In the genomic region with DNA sequence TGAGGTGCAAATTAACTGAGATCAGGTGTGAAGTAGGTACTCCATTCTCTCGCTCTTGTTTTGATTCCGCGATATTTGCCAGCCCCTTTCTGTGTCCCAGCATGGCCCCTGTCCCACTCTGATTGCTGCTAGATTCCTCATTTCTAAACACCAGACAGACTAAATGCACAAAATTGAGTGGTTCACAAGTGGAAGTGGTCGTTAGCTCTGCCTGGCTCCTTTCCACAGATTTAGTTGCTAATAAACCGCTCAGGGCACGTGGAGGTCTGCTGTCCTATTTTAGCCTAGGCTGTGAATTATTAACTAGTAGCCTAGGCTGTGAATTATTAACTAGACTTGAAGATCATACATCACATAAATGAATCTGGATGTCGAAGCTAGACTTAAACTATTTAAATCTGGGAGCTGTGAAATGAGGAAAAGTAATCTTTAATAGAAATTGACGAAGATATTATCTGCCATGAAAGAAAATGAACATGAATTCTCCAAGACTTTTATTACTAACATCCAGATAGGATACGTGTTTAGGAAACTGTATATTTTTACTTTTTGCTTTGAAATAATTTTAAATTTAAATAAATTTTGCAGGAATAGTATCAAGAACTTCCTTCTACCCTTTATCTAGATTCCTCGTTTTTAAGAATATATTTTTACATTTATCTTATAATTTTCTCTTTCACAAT, we compare ENCODE assay signal across 1 cellular context.
TF ChIP-seq lines count a peak whose summit lies in the region.

No MANE protein-coding gene starts in this region.

TF ChIP-seq in HepG2, 621 proteins besides CTCF, POLR2A, EP300 and RAD21 (continued from another document and continues in another):
- TF ChIP-seq, protein P1, sequence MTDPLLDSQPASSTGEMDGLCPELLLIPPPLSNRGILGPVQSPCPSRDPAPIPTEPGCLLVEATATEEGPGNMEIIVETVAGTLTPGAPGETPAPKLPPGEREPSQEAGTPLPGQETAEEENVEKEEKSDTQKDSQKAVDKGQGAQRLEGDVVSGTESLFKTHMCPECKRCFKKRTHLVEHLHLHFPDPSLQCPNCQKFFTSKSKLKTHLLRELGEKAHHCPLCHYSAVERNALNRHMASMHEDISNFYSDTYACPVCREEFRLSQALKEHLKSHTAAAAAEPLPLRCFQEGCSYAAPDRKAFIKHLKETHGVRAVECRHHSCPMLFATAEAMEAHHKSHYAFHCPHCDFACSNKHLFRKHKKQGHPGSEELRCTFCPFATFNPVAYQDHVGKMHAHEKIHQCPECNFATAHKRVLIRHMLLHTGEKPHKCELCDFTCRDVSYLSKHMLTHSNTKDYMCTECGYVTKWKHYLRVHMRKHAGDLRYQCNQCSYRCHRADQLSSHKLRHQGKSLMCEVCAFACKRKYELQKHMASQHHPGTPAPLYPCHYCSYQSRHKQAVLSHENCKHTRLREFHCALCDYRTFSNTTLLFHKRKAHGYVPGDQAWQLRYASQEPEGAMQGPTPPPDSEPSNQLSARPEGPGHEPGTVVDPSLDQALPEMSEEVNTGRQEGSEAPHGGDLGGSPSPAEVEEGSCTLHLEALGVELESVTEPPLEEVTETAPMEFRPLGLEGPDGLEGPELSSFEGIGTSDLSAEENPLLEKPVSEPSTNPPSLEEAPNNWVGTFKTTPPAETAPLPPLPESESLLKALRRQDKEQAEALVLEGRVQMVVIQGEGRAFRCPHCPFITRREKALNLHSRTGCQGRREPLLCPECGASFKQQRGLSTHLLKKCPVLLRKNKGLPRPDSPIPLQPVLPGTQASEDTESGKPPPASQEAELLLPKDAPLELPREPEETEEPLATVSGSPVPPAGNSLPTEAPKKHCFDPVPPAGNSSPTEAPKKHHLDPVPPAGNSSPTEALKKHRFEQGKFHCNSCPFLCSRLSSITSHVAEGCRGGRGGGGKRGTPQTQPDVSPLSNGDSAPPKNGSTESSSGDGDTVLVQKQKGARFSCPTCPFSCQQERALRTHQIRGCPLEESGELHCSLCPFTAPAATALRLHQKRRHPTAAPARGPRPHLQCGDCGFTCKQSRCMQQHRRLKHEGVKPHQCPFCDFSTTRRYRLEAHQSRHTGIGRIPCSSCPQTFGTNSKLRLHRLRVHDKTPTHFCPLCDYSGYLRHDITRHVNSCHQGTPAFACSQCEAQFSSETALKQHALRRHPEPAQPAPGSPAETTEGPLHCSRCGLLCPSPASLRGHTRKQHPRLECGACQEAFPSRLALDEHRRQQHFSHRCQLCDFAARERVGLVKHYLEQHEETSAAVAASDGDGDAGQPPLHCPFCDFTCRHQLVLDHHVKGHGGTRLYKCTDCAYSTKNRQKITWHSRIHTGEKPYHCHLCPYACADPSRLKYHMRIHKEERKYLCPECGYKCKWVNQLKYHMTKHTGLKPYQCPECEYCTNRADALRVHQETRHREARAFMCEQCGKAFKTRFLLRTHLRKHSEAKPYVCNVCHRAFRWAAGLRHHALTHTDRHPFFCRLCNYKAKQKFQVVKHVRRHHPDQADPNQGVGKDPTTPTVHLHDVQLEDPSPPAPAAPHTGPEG (CRISPR knock-in tag; IDR thresholded peaks at IDR 0.05): no peak
- TF ChIP-seq, protein P2, sequence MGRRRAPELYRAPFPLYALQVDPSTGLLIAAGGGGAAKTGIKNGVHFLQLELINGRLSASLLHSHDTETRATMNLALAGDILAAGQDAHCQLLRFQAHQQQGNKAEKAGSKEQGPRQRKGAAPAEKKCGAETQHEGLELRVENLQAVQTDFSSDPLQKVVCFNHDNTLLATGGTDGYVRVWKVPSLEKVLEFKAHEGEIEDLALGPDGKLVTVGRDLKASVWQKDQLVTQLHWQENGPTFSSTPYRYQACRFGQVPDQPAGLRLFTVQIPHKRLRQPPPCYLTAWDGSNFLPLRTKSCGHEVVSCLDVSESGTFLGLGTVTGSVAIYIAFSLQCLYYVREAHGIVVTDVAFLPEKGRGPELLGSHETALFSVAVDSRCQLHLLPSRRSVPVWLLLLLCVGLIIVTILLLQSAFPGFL (CRISPR knock-in tag; IDR thresholded peaks at IDR 0.05): no peak
- TF ChIP-seq SIN3B (IDR thresholded peaks at IDR 0.05; ENCODE audit: low read length): no peak
- no peak for TF ChIP-seq ZNF501 (CRISPR knock-in tag; IDR thresholded peaks at IDR 0.05)
- TF ChIP-seq ARNT (IDR thresholded peaks at IDR 0.05): no peak
- no peak for TF ChIP-seq TBX2 (CRISPR knock-in tag; IDR thresholded peaks at IDR 0.05; ENCODE audit: borderline replicate concordance)
- TF ChIP-seq KDM4B (CRISPR knock-in tag; IDR thresholded peaks at IDR 0.05): 0 out of 2 replicates have a peak, but pooled peaks have one; percentile 52
- TF ChIP-seq ZNF253 (CRISPR knock-in tag; IDR thresholded peaks at IDR 0.05; ENCODE audit: borderline replicate concordance): no peak
- no peak for TF ChIP-seq SNAI1 (CRISPR knock-in tag; IDR thresholded peaks at IDR 0.05; ENCODE audit: borderline replicate concordance)
- TF ChIP-seq, protein P3, sequence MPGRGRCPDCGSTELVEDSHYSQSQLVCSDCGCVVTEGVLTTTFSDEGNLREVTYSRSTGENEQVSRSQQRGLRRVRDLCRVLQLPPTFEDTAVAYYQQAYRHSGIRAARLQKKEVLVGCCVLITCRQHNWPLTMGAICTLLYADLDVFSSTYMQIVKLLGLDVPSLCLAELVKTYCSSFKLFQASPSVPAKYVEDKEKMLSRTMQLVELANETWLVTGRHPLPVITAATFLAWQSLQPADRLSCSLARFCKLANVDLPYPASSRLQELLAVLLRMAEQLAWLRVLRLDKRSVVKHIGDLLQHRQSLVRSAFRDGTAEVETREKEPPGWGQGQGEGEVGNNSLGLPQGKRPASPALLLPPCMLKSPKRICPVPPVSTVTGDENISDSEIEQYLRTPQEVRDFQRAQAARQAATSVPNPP (CRISPR knock-in tag; IDR thresholded peaks at IDR 0.05): peak; percentile 42; the same call in 1 of the 2 replicates
- no peak for TF ChIP-seq ZNF138 (CRISPR knock-in tag; IDR thresholded peaks at IDR 0.05; ENCODE audit: low read depth)
- TF ChIP-seq ZNF230 (CRISPR knock-in tag; IDR thresholded peaks at IDR 0.05): no peak
- no peak for TF ChIP-seq ZNF709 (CRISPR knock-in tag; IDR thresholded peaks at IDR 0.05)
- TF ChIP-seq KAT8 (CRISPR knock-in tag; IDR thresholded peaks at IDR 0.05): no peak
- TF ChIP-seq SRY (CRISPR knock-in tag; IDR thresholded peaks at IDR 0.05): no peak
- TF ChIP-seq TARDBP (CRISPR knock-in tag; IDR thresholded peaks at IDR 0.05): peak; percentile 50; the same call in 1 of the 2 replicates
- TF ChIP-seq ZNF713 (CRISPR knock-in tag; IDR thresholded peaks at IDR 0.05): no peak
- no peak for TF ChIP-seq RCOR2 (CRISPR knock-in tag; IDR thresholded peaks at IDR 0.05)
- TF ChIP-seq, protein P4, sequence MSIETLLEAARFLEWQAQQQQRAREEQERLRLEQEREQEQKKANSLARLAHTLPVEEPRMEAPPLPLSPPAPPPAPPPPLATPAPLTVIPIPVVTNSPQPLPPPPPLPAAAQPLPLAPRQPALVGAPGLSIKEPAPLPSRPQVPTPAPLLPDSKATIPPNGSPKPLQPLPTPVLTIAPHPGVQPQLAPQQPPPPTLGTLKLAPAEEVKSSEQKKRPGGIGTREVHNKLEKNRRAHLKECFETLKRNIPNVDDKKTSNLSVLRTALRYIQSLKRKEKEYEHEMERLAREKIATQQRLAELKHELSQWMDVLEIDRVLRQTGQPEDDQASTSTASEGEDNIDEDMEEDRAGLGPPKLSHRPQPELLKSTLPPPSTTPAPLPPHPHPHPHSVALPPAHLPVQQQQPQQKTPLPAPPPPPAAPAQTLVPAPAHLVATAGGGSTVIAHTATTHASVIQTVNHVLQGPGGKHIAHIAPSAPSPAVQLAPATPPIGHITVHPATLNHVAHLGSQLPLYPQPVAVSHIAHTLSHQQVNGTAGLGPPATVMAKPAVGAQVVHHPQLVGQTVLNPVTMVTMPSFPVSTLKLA (IDR thresholded peaks at IDR 0.05): peak; percentile 50
- TF ChIP-seq, protein P5, sequence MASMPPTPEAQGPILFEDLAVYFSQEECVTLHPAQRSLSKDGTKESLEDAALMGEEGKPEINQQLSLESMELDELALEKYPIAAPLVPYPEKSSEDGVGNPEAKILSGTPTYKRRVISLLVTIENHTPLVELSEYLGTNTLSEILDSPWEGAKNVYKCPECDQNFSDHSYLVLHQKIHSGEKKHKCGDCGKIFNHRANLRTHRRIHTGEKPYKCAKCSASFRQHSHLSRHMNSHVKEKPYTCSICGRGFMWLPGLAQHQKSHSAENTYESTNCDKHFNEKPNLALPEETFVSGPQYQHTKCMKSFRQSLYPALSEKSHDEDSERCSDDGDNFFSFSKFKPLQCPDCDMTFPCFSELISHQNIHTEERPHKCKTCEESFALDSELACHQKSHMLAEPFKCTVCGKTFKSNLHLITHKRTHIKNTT (CRISPR knock-in tag; IDR thresholded peaks at IDR 0.05): no peak
- TF ChIP-seq NFATC3 (CRISPR knock-in tag; IDR thresholded peaks at IDR 0.05): no peak
- TF ChIP-seq SRSF1 (optimal IDR thresholded peaks at IDR 0.05; ENCODE audit: low read depth, low read length): no peak
- TF ChIP-seq ZNF781 (CRISPR knock-in tag; IDR thresholded peaks at IDR 0.05; ENCODE audit: borderline replicate concordance, not compliant biosample characterization): peak; percentile 68
- TF ChIP-seq, protein P6, sequence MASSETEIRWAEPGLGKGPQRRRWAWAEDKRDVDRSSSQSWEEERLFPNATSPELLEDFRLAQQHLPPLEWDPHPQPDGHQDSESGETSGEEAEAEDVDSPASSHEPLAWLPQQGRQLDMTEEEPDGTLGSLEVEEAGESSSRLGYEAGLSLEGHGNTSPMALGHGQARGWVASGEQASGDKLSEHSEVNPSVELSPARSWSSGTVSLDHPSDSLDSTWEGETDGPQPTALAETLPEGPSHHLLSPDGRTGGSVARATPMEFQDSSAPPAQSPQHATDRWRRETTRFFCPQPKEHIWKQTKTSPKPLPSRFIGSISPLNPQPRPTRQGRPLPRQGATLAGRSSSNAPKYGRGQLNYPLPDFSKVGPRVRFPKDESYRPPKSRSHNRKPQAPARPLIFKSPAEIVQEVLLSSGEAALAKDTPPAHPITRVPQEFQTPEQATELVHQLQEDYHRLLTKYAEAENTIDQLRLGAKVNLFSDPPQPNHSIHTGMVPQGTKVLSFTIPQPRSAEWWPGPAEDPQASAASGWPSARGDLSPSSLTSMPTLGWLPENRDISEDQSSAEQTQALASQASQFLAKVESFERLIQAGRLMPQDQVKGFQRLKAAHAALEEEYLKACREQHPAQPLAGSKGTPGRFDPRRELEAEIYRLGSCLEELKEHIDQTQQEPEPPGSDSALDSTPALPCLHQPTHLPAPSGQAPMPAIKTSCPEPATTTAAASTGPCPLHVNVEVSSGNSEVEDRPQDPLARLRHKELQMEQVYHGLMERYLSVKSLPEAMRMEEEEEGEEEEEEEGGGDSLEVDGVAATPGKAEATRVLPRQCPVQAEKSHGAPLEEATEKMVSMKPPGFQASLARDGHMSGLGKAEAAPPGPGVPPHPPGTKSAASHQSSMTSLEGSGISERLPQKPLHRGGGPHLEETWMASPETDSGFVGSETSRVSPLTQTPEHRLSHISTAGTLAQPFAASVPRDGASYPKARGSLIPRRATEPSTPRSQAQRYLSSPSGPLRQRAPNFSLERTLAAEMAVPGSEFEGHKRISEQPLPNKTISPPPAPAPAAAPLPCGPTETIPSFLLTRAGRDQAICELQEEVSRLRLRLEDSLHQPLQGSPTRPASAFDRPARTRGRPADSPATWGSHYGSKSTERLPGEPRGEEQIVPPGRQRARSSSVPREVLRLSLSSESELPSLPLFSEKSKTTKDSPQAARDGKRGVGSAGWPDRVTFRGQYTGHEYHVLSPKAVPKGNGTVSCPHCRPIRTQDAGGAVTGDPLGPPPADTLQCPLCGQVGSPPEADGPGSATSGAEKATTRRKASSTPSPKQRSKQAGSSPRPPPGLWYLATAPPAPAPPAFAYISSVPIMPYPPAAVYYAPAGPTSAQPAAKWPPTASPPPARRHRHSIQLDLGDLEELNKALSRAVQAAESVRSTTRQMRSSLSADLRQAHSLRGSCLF (CRISPR knock-in tag; IDR thresholded peaks at IDR 0.05; ENCODE audit: borderline replicate concordance): no peak
- peak; percentile 64; the same call in 1 of the 2 replicates for TF ChIP-seq SMAD3 (CRISPR knock-in tag; IDR thresholded peaks at IDR 0.05)
- no peak for TF ChIP-seq ZNF883 (CRISPR knock-in tag; IDR thresholded peaks at IDR 0.05; ENCODE audit: not compliant biosample characterization)
- TF ChIP-seq ZEB1 (IDR thresholded peaks at IDR 0.05; ENCODE audit: insufficient replicate concordance, low read depth): no peak
- TF ChIP-seq, protein P7, sequence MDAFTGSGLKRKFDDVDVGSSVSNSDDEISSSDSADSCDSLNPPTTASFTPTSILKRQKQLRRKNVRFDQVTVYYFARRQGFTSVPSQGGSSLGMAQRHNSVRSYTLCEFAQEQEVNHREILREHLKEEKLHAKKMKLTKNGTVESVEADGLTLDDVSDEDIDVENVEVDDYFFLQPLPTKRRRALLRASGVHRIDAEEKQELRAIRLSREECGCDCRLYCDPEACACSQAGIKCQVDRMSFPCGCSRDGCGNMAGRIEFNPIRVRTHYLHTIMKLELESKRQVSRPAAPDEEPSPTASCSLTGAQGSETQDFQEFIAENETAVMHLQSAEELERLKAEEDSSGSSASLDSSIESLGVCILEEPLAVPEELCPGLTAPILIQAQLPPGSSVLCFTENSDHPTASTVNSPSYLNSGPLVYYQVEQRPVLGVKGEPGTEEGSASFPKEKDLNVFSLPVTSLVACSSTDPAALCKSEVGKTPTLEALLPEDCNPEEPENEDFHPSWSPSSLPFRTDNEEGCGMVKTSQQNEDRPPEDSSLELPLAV (CRISPR knock-in tag; conservative IDR thresholded peaks at IDR 0.05; ENCODE audit: low read depth): no peak
- TF ChIP-seq PPARG (CRISPR knock-in tag; conservative IDR thresholded peaks at IDR 0.05): peak; percentile 44; the same call in 1 of the 2 replicates
- TF ChIP-seq, protein P8, sequence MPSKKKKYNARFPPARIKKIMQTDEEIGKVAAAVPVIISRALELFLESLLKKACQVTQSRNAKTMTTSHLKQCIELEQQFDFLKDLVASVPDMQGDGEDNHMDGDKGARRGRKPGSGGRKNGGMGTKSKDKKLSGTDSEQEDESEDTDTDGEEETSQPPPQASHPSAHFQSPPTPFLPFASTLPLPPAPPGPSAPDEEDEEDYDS (CRISPR knock-in tag; IDR thresholded peaks at IDR 0.05): peak; percentile 75
- no peak for TF ChIP-seq ZNF382 (CRISPR knock-in tag; IDR thresholded peaks at IDR 0.05; ENCODE audit: borderline replicate concordance)
- TF ChIP-seq, protein P9, sequence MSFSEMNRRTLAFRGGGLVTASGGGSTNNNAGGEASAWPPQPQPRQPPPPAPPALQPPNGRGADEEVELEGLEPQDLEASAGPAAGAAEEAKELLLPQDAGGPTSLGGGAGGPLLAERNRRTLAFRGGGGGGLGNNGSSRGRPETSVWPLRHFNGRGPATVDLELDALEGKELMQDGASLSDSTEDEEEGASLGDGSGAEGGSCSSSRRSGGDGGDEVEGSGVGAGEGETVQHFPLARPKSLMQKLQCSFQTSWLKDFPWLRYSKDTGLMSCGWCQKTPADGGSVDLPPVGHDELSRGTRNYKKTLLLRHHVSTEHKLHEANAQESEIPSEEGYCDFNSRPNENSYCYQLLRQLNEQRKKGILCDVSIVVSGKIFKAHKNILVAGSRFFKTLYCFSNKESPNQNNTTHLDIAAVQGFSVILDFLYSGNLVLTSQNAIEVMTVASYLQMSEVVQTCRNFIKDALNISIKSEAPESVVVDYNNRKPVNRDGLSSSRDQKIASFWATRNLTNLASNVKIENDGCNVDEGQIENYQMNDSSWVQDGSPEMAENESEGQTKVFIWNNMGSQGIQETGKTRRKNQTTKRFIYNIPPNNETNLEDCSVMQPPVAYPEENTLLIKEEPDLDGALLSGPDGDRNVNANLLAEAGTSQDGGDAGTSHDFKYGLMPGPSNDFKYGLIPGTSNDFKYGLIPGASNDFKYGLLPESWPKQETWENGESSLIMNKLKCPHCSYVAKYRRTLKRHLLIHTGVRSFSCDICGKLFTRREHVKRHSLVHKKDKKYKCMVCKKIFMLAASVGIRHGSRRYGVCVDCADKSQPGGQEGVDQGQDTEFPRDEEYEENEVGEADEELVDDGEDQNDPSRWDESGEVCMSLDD (CRISPR knock-in tag; IDR thresholded peaks at IDR 0.05; ENCODE audit: borderline replicate concordance): no peak
